10 cellular contexts compared by ENCODE assay signal in the genomic region with DNA sequence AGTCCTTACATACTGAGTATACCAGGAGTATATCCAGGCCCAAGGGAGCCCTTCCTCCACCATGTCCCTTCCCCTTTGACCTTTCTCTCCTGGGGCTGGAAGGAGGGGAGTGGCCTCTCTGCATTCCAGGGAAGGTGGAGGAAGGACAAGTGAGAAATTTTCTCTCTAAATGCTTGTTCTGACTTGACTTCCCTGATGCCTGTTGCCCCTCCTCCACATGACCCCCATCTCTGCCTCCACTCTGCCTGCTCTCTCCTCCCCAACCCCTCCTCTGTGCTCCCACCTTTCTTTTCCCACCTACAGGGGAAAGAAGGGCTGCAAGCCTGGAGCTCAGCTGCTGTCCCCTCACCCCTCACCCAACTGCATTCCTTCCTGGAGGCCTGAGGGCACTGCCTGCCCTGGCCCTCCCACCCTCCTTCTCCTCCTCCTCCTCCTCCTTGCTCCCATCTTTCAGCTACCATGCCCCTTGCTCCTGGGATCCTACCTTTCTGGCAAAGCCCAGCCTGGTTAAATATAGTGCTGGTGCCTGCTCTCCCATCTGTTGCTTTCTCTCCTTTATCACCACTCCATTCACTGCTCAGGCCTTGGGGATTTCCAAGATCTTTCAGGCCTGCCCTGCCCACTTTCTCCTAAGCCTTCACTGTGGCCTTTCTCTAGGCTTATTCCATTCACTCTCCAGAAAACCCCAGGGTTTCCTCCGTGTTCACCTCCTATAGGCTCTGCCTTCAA. TPM values are rescaled to one million over a fixed set of nuclear protein-coding genes. Genes with fewer than 3 reads are reported as not detected.
DNase-seq lines count a peak whose midpoint lies in the region; ATAC-seq and TF ChIP-seq lines count a peak whose summit lies in the region.
"Had no signal": no experiment of that assay in that cellular context is flagged by ENCODE, and none has a peak within 500 bp of the region (broad histone marks: within the 10 kb centered on the region; RNA-seq: fewer than 3 reads in every experiment).

No MANE protein-coding gene starts in this region.

- H3K27me3 ChIP-seq in MM.1S (replicated peaks; ENCODE audit: insufficient read depth, low read length): no peaks in the 10 kb centered on the region

- H3K36me3 Mint-ChIP-seq in chondrocyte (ENCODE audit: low read depth) (no peaks in the 10 kb centered on the region), type B pancreatic cell (no peaks in the 10 kb centered on the region)
- H3K36me3 Mint-ChIP-seq: activated CD8-positive, alpha-beta memory T cell treated with anti-CD3 and anti-CD28 coated beads, Interleukin-2, amount 10 ng/mL, durations not matched to agents 7 days and 5 days had no signal

- no peaks in the 10 kb centered on the region for H3K9me3 ChIP-seq in MM.1S (replicated peaks; ENCODE audit: insufficient read depth, low read length)

- no peak overlapping the region for H3K27ac ChIP-seq in MM.1S (ENCODE audit: low read length)

- peaks cover 9% of the 10 kb centered on the region; the same call in 1 of the 2 replicates for H3K4me1 ChIP-seq in MM.1S (ENCODE audit: low read length)

- H3K9me3 Mint-ChIP-seq in chondrocyte (ENCODE audit: low read depth) (no peaks in the 10 kb centered on the region), type B pancreatic cell (no peaks in the 10 kb centered on the region)

- H3K9ac ChIP-seq in MM.1S (ENCODE audit: low read length): no peak overlapping the region

- H3K27me3 Mint-ChIP-seq in chondrocyte (ENCODE audit: low read depth) (no peaks in the 10 kb centered on the region), type B pancreatic cell (no peaks in the 10 kb centered on the region)
- H3K27me3 Mint-ChIP-seq: activated CD8-positive, alpha-beta memory T cell treated with anti-CD3 and anti-CD28 coated beads, Interleukin-2, amount 10 ng/mL, durations not matched to agents 7 days and 5 days had no signal

- H3K4me3 Mint-ChIP-seq in chondrocyte (ENCODE audit: unreplicated experiment) (no peak overlapping the region), type B pancreatic cell (peak overlapping the region; percentile 68)
- H3K4me3 Mint-ChIP-seq: activated CD8-positive, alpha-beta memory T cell treated with anti-CD3 and anti-CD28 coated beads, Interleukin-2, amount 10 ng/mL, durations not matched to agents 7 days and 5 days had no signal

- H4K20me1 ChIP-seq in MM.1S (ENCODE audit: insufficient read depth, low read length): no peaks in the 10 kb centered on the region

- DNase-seq in Right ventricle myocardium superior (no peak), Right ventricle myocardium inferior (ENCODE audit: missing footprints) (no peak), chondrocyte (ENCODE audit: low spot score) (no peak), left colon (no peak), type B pancreatic cell (ENCODE audit: extremely low spot score, unreplicated experiment) (no peak), MM.1S (no peak)
- DNase-seq: activated CD8-positive, alpha-beta memory T cell treated with anti-CD3 and anti-CD28 coated beads, Interleukin-2, amount 10 ng/mL, durations not matched to agents 7 days and 5 days; foreskin melanocyte had no signal

- H3K36me3 ChIP-seq in MM.1S (replicated peaks; ENCODE audit: insufficient read depth, low read length): no peaks in the 10 kb centered on the region

- no peak overlapping the region for H3K4me2 ChIP-seq in MM.1S (ENCODE audit: low read depth, low read length)

- no peak overlapping the region for H2AFZ ChIP-seq in MM.1S (ENCODE audit: low read length)

- H3F3A ChIP-seq in MM.1S (ENCODE audit: insufficient read depth, low read length): no peaks in the 10 kb centered on the region

- H3K4me1 Mint-ChIP-seq in chondrocyte (ENCODE audit: low read depth) (peaks cover 27% of the 10 kb centered on the region), type B pancreatic cell (ENCODE audit: unreplicated experiment) (peaks cover 28% of the 10 kb centered on the region)
- H3K4me1 Mint-ChIP-seq: activated CD8-positive, alpha-beta memory T cell treated with anti-CD3 and anti-CD28 coated beads, Interleukin-2, amount 10 ng/mL, durations not matched to agents 7 days and 5 days had no signal

- H3K79me2 ChIP-seq in MM.1S (ENCODE audit: low read length): no peaks in the 10 kb centered on the region

- TF ChIP-seq CTCF in chondrocyte (IDR thresholded peaks at IDR 0.05) (no peak), type B pancreatic cell (conservative IDR thresholded peaks at IDR 0.05) (no peak), MM.1S (IDR thresholded peaks at IDR 0.05; ENCODE audit: low read length) (no peak)

- ATAC-seq in Right ventricle myocardium superior (ENCODE audit: poor library complexity): peak; percentile 23
- no peak for ATAC-seq in Right ventricle myocardium inferior
- ATAC-seq in left colon: peak; percentile 55
- no peak for ATAC-seq in HG03432 (IDR thresholded peaks at IDR 0.05; ENCODE audit: unreplicated experiment)
- no peak for ATAC-seq in HG02938 (IDR thresholded peaks at IDR 0.05; ENCODE audit: unreplicated experiment)
- ATAC-seq: activated CD8-positive, alpha-beta memory T cell treated with anti-CD3 and anti-CD28 coated beads, Interleukin-2, amount 10 ng/mL, durations not matched to agents 7 days and 5 days had no signal

- H3K9me2 ChIP-seq in MM.1S (replicated peaks; ENCODE audit: insufficient read depth, low read length): no peaks in the 10 kb centered on the region

- H3K27ac Mint-ChIP-seq in chondrocyte (ENCODE audit: unreplicated experiment): peak overlapping the region; percentile 29
- peak overlapping the region; percentile 93 for H3K27ac Mint-ChIP-seq in type B pancreatic cell
- H3K27ac Mint-ChIP-seq: activated CD8-positive, alpha-beta memory T cell treated with anti-CD3 and anti-CD28 coated beads, Interleukin-2, amount 10 ng/mL, durations not matched to agents 7 days and 5 days had no signal

- intact Hi-C loops in Right ventricle myocardium superior (cut with DNase I) (loop anchor here (10.0 kb wide), 1 partner anchor 213 kb away; the partner anchor contains the start of gene APEH), Right ventricle myocardium inferior (cut with DNase I) (no loop called here), left colon (cut with DNase I, micrococcal nuclease) (no loop called here)

- H3K4me3 ChIP-seq in MM.1S (ENCODE audit: low read length): no peak overlapping the region

RNA-seq across cellular contexts. Expression of gene DAG1, which starts 8.5 kb away (rescaled TPM):
- total RNA-seq in Right ventricle myocardium superior (122 TPM), Right ventricle myocardium inferior (129 TPM), chondrocyte (147 to 156 TPM (median 149 TPM) in 3 replicates), left colon (100 to 1,000 TPM in 1 of 2 donors, 10 to 100 TPM in 1; 88.3 to 107 TPM), type B pancreatic cell (ENCODE audit: low replicate concordance) (84.3 and 126 TPM in 2 replicates)

RNA-seq across cellular contexts. Expression of gene NICN1, which starts 32.5 kb away (rescaled TPM):
- total RNA-seq in Right ventricle myocardium superior (15.7 TPM), Right ventricle myocardium inferior (15.5 TPM), chondrocyte (20.0 to 25.8 TPM (median 23.8 TPM) in 3 replicates), left colon (10 to 100 TPM in 1 of 2 donors, 1 to 10 TPM in 1; 9.6 to 11.9 TPM), type B pancreatic cell (ENCODE audit: low replicate concordance) (16.2 and 27.1 TPM in 2 replicates)

RNA-seq across cellular contexts. Expression of gene AMT, which starts 39.3 kb away (rescaled TPM):
- total RNA-seq in Right ventricle myocardium superior: 32.2 TPM
- total RNA-seq in Right ventricle myocardium inferior: 20.5 TPM
- 4.8 to 6.1 TPM (median 6.0 TPM) in 3 replicates for total RNA-seq in chondrocyte
- 10 to 100 TPM; 21.5 to 24.7 TPM for total RNA-seq in left colon
- 12.5 and 21.6 TPM in 2 replicates for total RNA-seq in type B pancreatic cell (ENCODE audit: low replicate concordance)

RNA-seq across cellular contexts. Expression of gene TCTA, which starts 49.4 kb away (rescaled TPM):
- total RNA-seq in Right ventricle myocardium superior (13.4 TPM), Right ventricle myocardium inferior (17.1 TPM), chondrocyte (22.5 to 54.8 TPM (median 23.4 TPM) in 3 replicates), left colon (10 to 100 TPM; 39.5 to 41.7 TPM), type B pancreatic cell (ENCODE audit: low replicate concordance) (25.0 and 31.4 TPM in 2 replicates)

RNA-seq across cellular contexts. Expression of gene RHOA, which starts 49.8 kb away (rescaled TPM):
- total RNA-seq in Right ventricle myocardium superior (255 TPM), Right ventricle myocardium inferior (285 TPM), chondrocyte (625 to 643 TPM (median 626 TPM) in 3 replicates), left colon (100 to 1,000 TPM; 466 to 477 TPM), type B pancreatic cell (ENCODE audit: low replicate concordance) (300 and 325 TPM in 2 replicates)

Comparison
In these comparisons a context has a peak if more than half of its experiments do, and no peak if none do; other contexts are left out.
1. ATAC-seq: peak in Right ventricle myocardium superior (single experiment) and left colon (single experiment); none in Right ventricle myocardium inferior (single experiment), HG03432 (single experiment) and HG02938 (single experiment).